Comparison of ENCODE assay signal across 28 cellular contexts in genomic region chr19:38786572-38787265, GRCh38. TPM values are rescaled to one million over a fixed set of nuclear protein-coding genes. Genes with fewer than 3 reads are reported as not detected.
DNase-seq lines count a peak whose midpoint lies in the region; ATAC-seq, FAIRE-seq and TF ChIP-seq lines count a peak whose summit lies in the region.
"Had no signal": no experiment of that assay in that cellular context is flagged by ENCODE, and none has a peak within 500 bp of the region (broad histone marks: within the 10 kb centered on the region; RNA-seq: fewer than 3 reads in every experiment).

No MANE protein-coding gene starts in this region.

- DNase-seq in Karpas-422, result peak; percentile 26
- DNase-seq in bronchial epithelial cell (ENCODE audit: low read depth), result peak; percentile 87
- no peak for DNase-seq in progenitor cell of endocrine pancreas (ENCODE audit: low spot score, unreplicated experiment)
- DNase-seq in T1000 (lab: John Stamatoyannopoulos, UW), result no peak
- no peak for DNase-seq in activated CD4-positive, alpha-beta T cell treated with anti-CD3 and anti-CD28 coated beads, Interleukin-2, amount 50 U/mL, for 48 hours
- DNase-seq: activated CD4-positive, alpha-beta memory T cell treated with anti-CD3 and anti-CD28 coated beads for 36 hours; activated T-cell treated with anti-CD3 and anti-CD28 coated beads, Interleukin-2, amount 50 U/mL, for 4 hours; BE2C; body of pancreas; colonic mucosa; H7; KBM-7; left colon; midbrain; NCI-H2081 treated with DMSO at 0.1 percent for 48 hours; NCI-H748 treated with DMSO at 0.1 percent for 48 hours; PC-3; SJCRH30; stimulated activated CD4-positive, alpha-beta T cell treated with anti-CD3 and anti-CD28 coated beads, Interleukin-12 subunit alpha, Interleukin-12 subunit beta, amount 100 ng/mL, for 4 hours; WERI-Rb-1 had no signal

- H4K20me1 ChIP-seq in Karpas-422 (ENCODE audit: insufficient read depth, low read depth, low read length), result no peaks in the 10 kb centered on the region

- peak overlapping the region; percentile 85 for H3K27ac Mint-ChIP-seq in progenitor cell of endocrine pancreas
- H3K27ac Mint-ChIP-seq: activated CD4-positive, alpha-beta memory T cell treated with anti-CD3 and anti-CD28 coated beads for 36 hours; T-helper 1 cell treated with Interleukin-12 subunit alpha and Interleukin-12 subunit beta and Interleukin-4 antibody, amounts not matched to agents 30 μg/mL and 1 μg/mL, for 36 hours had no signal

- peak; percentile 89 for FAIRE-seq in bronchial epithelial cell (lab: Jason Lieb, UNC)
- FAIRE-seq: endometrium, frontal cortex, GM19239 had no signal

- H3K79me2 ChIP-seq in Karpas-422 (ENCODE audit: low read length), result no peaks in the 10 kb centered on the region

- ATAC-seq in GM21526 (IDR thresholded peaks at IDR 0.05; ENCODE audit: low FRiP score, unreplicated experiment), result no peak
- ATAC-seq: activated naive CD4-positive, alpha-beta T cell treated with anti-CD3 and anti-CD28 coated beads, Interleukin-2, amount 50 U/mL, for 72 hours; activated T-cell treated with anti-CD3 and anti-CD28 coated beads, Interleukin-2, amount 50 U/mL, for 4 hours; body of pancreas; left colon; PC-3 had no signal

- H2AFZ ChIP-seq in Karpas-422 (ENCODE audit: low read length), result no peak overlapping the region

- no peak overlapping the region for H3K27ac ChIP-seq in Karpas-422 (ENCODE audit: low read length)
- H3K27ac ChIP-seq: body of pancreas, colonic mucosa, HL-60, SJCRH30, thoracic aorta, WERI-Rb-1 had no signal

- H3K9ac ChIP-seq in Karpas-422 (ENCODE audit: low read length), result no peak overlapping the region

- TF ChIP-seq CTCF in bronchial epithelial cell (IDR thresholded peaks at IDR 0.05; ENCODE audit: insufficient read depth, low read length, severe bottlenecking) (no peak), progenitor cell of endocrine pancreas (IDR thresholded peaks at IDR 0.05; ENCODE audit: unreplicated experiment) (no peak)

- H3K4me3 ChIP-seq in Karpas-422 (ENCODE audit: low read length), result no peak overlapping the region
- H3K4me3 ChIP-seq in bronchial epithelial cell (ENCODE audit: low read depth, low read length), result no peak overlapping the region
- H3K4me3 ChIP-seq: body of pancreas, colonic mucosa, SJCRH30, thoracic aorta had no signal

- H3K27me3 ChIP-seq in Karpas-422 (ENCODE audit: low read length) (no peaks in the 10 kb centered on the region), bronchial epithelial cell (ENCODE audit: control insufficient read depth, insufficient read depth, low read length) (no peaks in the 10 kb centered on the region)
- H3K27me3 ChIP-seq: BE2C, body of pancreas, colonic mucosa, SJCRH30 had no signal

- H3K9me3 Mint-ChIP-seq in progenitor cell of endocrine pancreas (ENCODE audit: low read depth), result no peaks in the 10 kb centered on the region
- H3K9me3 Mint-ChIP-seq: activated CD4-positive, alpha-beta memory T cell treated with anti-CD3 and anti-CD28 coated beads for 36 hours; activated naive CD4-positive, alpha-beta T cell treated with anti-CD3 and anti-CD28 coated beads, Interleukin-2, amount 50 U/mL, for 72 hours; activated T-cell treated with anti-CD3 and anti-CD28 coated beads, Interleukin-2, amount 50 U/mL, for 4 hours; T-helper 1 cell treated with Interleukin-12 subunit alpha and Interleukin-12 subunit beta and Interleukin-4 antibody, amounts not matched to agents 30 μg/mL and 1 μg/mL, for 36 hours had no signal

- peaks cover 1% of the 10 kb centered on the region for H3K27me3 Mint-ChIP-seq in progenitor cell of endocrine pancreas
- H3K27me3 Mint-ChIP-seq: activated CD4-positive, alpha-beta memory T cell treated with anti-CD3 and anti-CD28 coated beads for 36 hours had no signal

- no peaks in the 10 kb centered on the region for H3K4me1 ChIP-seq in Karpas-422 (ENCODE audit: low read length)
- H3K4me1 ChIP-seq: BE2C, colonic mucosa, SJCRH30 had no signal

- H3K4me1 Mint-ChIP-seq in progenitor cell of endocrine pancreas (ENCODE audit: low read depth), result no peaks in the 10 kb centered on the region

- no peak overlapping the region for H3K4me2 ChIP-seq in Karpas-422 (ENCODE audit: low read depth, low read length, poor library complexity, severe bottlenecking)

- H3K36me3 Mint-ChIP-seq in progenitor cell of endocrine pancreas (ENCODE audit: insufficient read depth), result no peaks in the 10 kb centered on the region
- H3K36me3 Mint-ChIP-seq: activated CD4-positive, alpha-beta memory T cell treated with anti-CD3 and anti-CD28 coated beads for 36 hours; activated naive CD4-positive, alpha-beta T cell treated with anti-CD3 and anti-CD28 coated beads, Interleukin-2, amount 50 U/mL, for 72 hours had no signal

- no peaks in the 10 kb centered on the region for H3K36me3 ChIP-seq in Karpas-422 (ENCODE audit: insufficient read depth, low read length)
- no peaks in the 10 kb centered on the region for H3K36me3 ChIP-seq in bronchial epithelial cell (ENCODE audit: control insufficient read depth, insufficient read depth, low read length)
- H3K36me3 ChIP-seq: BE2C, colonic mucosa, SJCRH30, thoracic aorta, WERI-Rb-1 had no signal

- no peaks in the 10 kb centered on the region for H3K9me2 ChIP-seq in Karpas-422 (replicated peaks; ENCODE audit: insufficient read depth, low read length)

- H3K4me3 Mint-ChIP-seq in progenitor cell of endocrine pancreas (ENCODE audit: low read depth), result no peak overlapping the region
- H3K4me3 Mint-ChIP-seq: activated CD4-positive, alpha-beta memory T cell treated with anti-CD3 and anti-CD28 coated beads for 36 hours; activated T-cell treated with anti-CD3 and anti-CD28 coated beads, Interleukin-2, amount 50 U/mL, for 4 hours; T-helper 1 cell treated with Interleukin-12 subunit alpha and Interleukin-12 subunit beta and Interleukin-4 antibody, amounts not matched to agents 30 μg/mL and 1 μg/mL, for 36 hours had no signal

- no peaks in the 10 kb centered on the region for H3K9me3 ChIP-seq in Karpas-422 (ENCODE audit: low read length)
- H3K9me3 ChIP-seq: BE2C, body of pancreas, colonic mucosa, SJCRH30, thoracic aorta had no signal

RNA-seq across cellular contexts. Expression of gene LGALS7B, which starts 2.3 kb away (rescaled TPM):
- not detected in 2 replicates for total RNA-seq in Karpas-422 (2014; rRNA removed; shearing (Covaris generic); ENCODE audit: low replicate concordance)
- total RNA-seq in bronchial epithelial cell (1,636 and 4,049 TPM in 2 replicates), progenitor cell of endocrine pancreas (not detected in 2 replicates)
- total RNA-seq: activated CD4-positive, alpha-beta memory T cell treated with anti-CD3 and anti-CD28 coated beads for 36 hours; activated naive CD4-positive, alpha-beta T cell treated with anti-CD3 and anti-CD28 coated beads, Interleukin-2, amount 50 U/mL, for 72 hours; activated T-cell treated with anti-CD3 and anti-CD28 coated beads, Interleukin-2, amount 50 U/mL, for 4 hours; body of pancreas; colonic mucosa; frontal cortex; H7; left colon; PC-3; SJCRH30 had no signal

RNA-seq across cellular contexts. Expression of gene LGALS7, which starts 13.4 kb away (rescaled TPM):
- total RNA-seq in Karpas-422 (2014; rRNA removed; shearing (Covaris generic); ENCODE audit: low replicate concordance), result not detected in 2 replicates
- total RNA-seq in bronchial epithelial cell (11.3 and 406 TPM in 2 replicates), progenitor cell of endocrine pancreas (0.91 TPM in 1 of 2 replicates, not detected in the other)
- total RNA-seq: activated CD4-positive, alpha-beta memory T cell treated with anti-CD3 and anti-CD28 coated beads for 36 hours; activated naive CD4-positive, alpha-beta T cell treated with anti-CD3 and anti-CD28 coated beads, Interleukin-2, amount 50 U/mL, for 72 hours; activated T-cell treated with anti-CD3 and anti-CD28 coated beads, Interleukin-2, amount 50 U/mL, for 4 hours; body of pancreas; colonic mucosa; frontal cortex; left colon; PC-3; thoracic aorta had no signal

RNA-seq across cellular contexts. Expression of gene LGALS4, which starts 26.0 kb away (rescaled TPM):
- total RNA-seq in Karpas-422 (2014; rRNA removed; shearing (Covaris generic); ENCODE audit: low replicate concordance), result 0.52 and 1.4 TPM in 2 replicates
- 0.64 and 1.1 TPM in 2 replicates for total RNA-seq in bronchial epithelial cell
- 2.7 and 3.7 TPM in 2 replicates for total RNA-seq in progenitor cell of endocrine pancreas
- total RNA-seq: H7 had no signal

RNA-seq across cellular contexts. Expression of gene CAPN12, which starts 42.4 kb away (rescaled TPM):
- 0.40 TPM in 1 of 2 replicates, not detected in the other for total RNA-seq in Karpas-422 (2014; rRNA removed; shearing (Covaris generic); ENCODE audit: low replicate concordance)
- 6.6 and 6.8 TPM in 2 replicates for total RNA-seq in bronchial epithelial cell
- 4.1 and 5.0 TPM in 2 replicates for total RNA-seq in progenitor cell of endocrine pancreas
- total RNA-seq: SJCRH30 had no signal

RNA-seq across cellular contexts. Expression of gene ECH1, which starts 44.9 kb away (rescaled TPM):
- total RNA-seq in Karpas-422 (2014; rRNA removed; shearing (Covaris generic); ENCODE audit: low replicate concordance), result 150 and 162 TPM in 2 replicates
- total RNA-seq in bronchial epithelial cell (44.5 and 51.1 TPM in 2 replicates), progenitor cell of endocrine pancreas (86.9 and 93.5 TPM in 2 replicates)

Comparison
In these comparisons a context has a peak if more than half of its experiments do, and no peak if none do; other contexts are left out.
1. DNase-seq: peak in Karpas-422 (single experiment) and bronchial epithelial cell (single experiment); none in progenitor cell of endocrine pancreas (single experiment), T1000 (single experiment) and activated CD4-positive, alpha-beta T cell treated with anti-CD3 and anti-CD28 coated beads, Interleukin-2, amount 50 U/mL, for 48 hours (0 of 2).
2. RNA of gene LGALS7B, which starts 2.3 kb away (total RNA-seq): 1,636 to 4,049 TPM in bronchial epithelial cell; not detected in progenitor cell of endocrine pancreas and not detected in Karpas-422; every median in the first group is over 1,000 times any median in the second.